ENCODE assay signal across 13 cellular contexts in the genomic region with DNA sequence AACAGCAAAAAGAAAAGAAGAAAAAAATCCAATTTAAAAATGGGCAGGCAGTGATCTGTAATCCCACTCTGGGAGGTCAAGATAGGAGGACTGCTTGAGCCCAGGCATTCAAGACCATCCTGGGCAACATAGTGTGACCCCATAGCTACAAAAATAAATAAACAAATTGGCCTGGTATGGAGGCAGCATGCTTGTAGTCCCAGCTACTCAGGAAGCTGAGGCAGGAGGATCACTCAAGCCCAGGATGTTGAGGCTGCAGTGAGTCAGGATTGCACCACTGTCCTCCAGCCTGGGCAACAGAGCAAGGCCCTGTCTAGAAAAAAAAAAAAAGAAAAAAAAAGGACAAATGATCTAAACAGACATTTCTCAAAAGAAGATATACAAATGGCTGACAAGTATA.
DNase-seq lines count a peak whose midpoint lies in the region; ATAC-seq and TF ChIP-seq lines count a peak whose summit lies in the region.
"Had no signal": no experiment of that assay in that cellular context is flagged by ENCODE, and none has a peak within 500 bp of the region (broad histone marks: within the 10 kb centered on the region; RNA-seq: fewer than 3 reads in every experiment).

No MANE protein-coding gene starts in this region.

- DNase-seq in left ventricle myocardium superior (no peak), Right ventricle myocardium inferior (ENCODE audit: missing footprints) (no peak), adipocyte (ENCODE audit: low read depth) (no peak), foreskin melanocyte (peak; percentile 38), colonic mucosa (no peak)
- no peak for DNase-seq in T-helper 2 cell treated with Interferon-gamma antibody and Interleukin-4, amounts not matched to agents 5 μg/mL and 100 μg/mL, for 36 hours (ENCODE audit: low spot score)
- no peak for DNase-seq in stimulated activated CD4-positive, alpha-beta T cell treated with anti-CD3 and anti-CD28 coated beads, Interleukin-2, amount 100 ng/mL, for 24 hours
- DNase-seq: activated CD8-positive, alpha-beta T cell treated with anti-CD3 and anti-CD28 coated beads for 36 hours; MM.1S; NCI-H524 treated with DMSO at 0.1 percent for 48 hours; testis had no signal

- no peaks in the 10 kb centered on the region for H3K9me3 Mint-ChIP-seq in T-helper 2 cell treated with Interferon-gamma antibody and Interleukin-4, amounts not matched to agents 5 μg/mL and 100 μg/mL, for 36 hours
- H3K9me3 Mint-ChIP-seq: activated CD8-positive, alpha-beta T cell treated with anti-CD3 and anti-CD28 coated beads for 36 hours had no signal

- H3K27ac ChIP-seq in colonic mucosa = no peak overlapping the region
- H3K27ac ChIP-seq: testis had no signal

- H3K9me3 ChIP-seq in adipocyte (ENCODE audit: control insufficient read depth, low read length) (no peaks in the 10 kb centered on the region), colonic mucosa (no peaks in the 10 kb centered on the region)
- H3K9me3 ChIP-seq: testis had no signal

- H3K27ac Mint-ChIP-seq in T-helper 2 cell treated with Interferon-gamma antibody and Interleukin-4, amounts not matched to agents 5 μg/mL and 100 μg/mL, for 36 hours = no peak overlapping the region
- H3K27ac Mint-ChIP-seq: activated CD8-positive, alpha-beta T cell treated with anti-CD3 and anti-CD28 coated beads for 36 hours; activated naive CD8-positive, alpha-beta T cell had no signal

- intact Hi-C loops in left ventricle myocardium superior (cut with micrococcal nuclease) (no loop called here), Right ventricle myocardium inferior (cut with DNase I) (no loop called here), colonic mucosa (cut with DNase I) (no loop called here)

- H3K4me1 ChIP-seq in adipocyte (ENCODE audit: control insufficient read depth, insufficient read depth, low read length) (peaks cover 23% of the 10 kb centered on the region), colonic mucosa (no peaks in the 10 kb centered on the region)
- H3K4me1 ChIP-seq: testis had no signal

- TF ChIP-seq CTCF in colonic mucosa (IDR thresholded peaks at IDR 0.05) = no peak

- H3K27me3 ChIP-seq in adipocyte (replicated peaks; ENCODE audit: control insufficient read depth, insufficient read depth, low read length) (no peaks in the 10 kb centered on the region), colonic mucosa (no peaks in the 10 kb centered on the region)
- H3K27me3 ChIP-seq: testis had no signal

- no peak overlapping the region for H3K4me3 Mint-ChIP-seq in T-helper 2 cell treated with Interferon-gamma antibody and Interleukin-4, amounts not matched to agents 5 μg/mL and 100 μg/mL, for 36 hours
- H3K4me3 Mint-ChIP-seq: activated CD8-positive, alpha-beta T cell treated with anti-CD3 and anti-CD28 coated beads for 36 hours; activated naive CD8-positive, alpha-beta T cell had no signal

- H3K9ac ChIP-seq in adipocyte (ENCODE audit: low read length) = no peak overlapping the region
- H3K9ac ChIP-seq in colonic mucosa (ENCODE audit: low read depth in 2 of 2, low read length in 2 of 2) = no peak overlapping the region

- H3K4me1 Mint-ChIP-seq in T-helper 2 cell treated with Interferon-gamma antibody and Interleukin-4, amounts not matched to agents 5 μg/mL and 100 μg/mL, for 36 hours (ENCODE audit: low read depth) = peaks cover 18% of the 10 kb centered on the region

- peaks cover 15% of the 10 kb centered on the region for H3K36me3 Mint-ChIP-seq in T-helper 2 cell treated with Interferon-gamma antibody and Interleukin-4, amounts not matched to agents 5 μg/mL and 100 μg/mL, for 36 hours (ENCODE audit: low read depth)

- H3K27me3 Mint-ChIP-seq in T-helper 2 cell treated with Interferon-gamma antibody and Interleukin-4, amounts not matched to agents 5 μg/mL and 100 μg/mL, for 36 hours (ENCODE audit: low read depth) = no peaks in the 10 kb centered on the region
- H3K27me3 Mint-ChIP-seq: activated CD8-positive, alpha-beta T cell treated with anti-CD3 and anti-CD28 coated beads for 36 hours; activated naive CD8-positive, alpha-beta T cell had no signal

- H3K4me3 ChIP-seq in adipocyte (ENCODE audit: low read length) (peak overlapping the region; percentile 19), colonic mucosa (no peak overlapping the region)
- H3K4me3 ChIP-seq: testis had no signal

- H3K36me3 ChIP-seq in adipocyte (ENCODE audit: control insufficient read depth, insufficient read depth, low read length, severe bottlenecking) = no peaks in the 10 kb centered on the region
- no peaks in the 10 kb centered on the region for H3K36me3 ChIP-seq in colonic mucosa

- ATAC-seq in left ventricle myocardium superior = peak; percentile 21
- no peak for ATAC-seq in Right ventricle myocardium inferior
- no peak for ATAC-seq in GM21367 (IDR thresholded peaks at IDR 0.05; ENCODE audit: unreplicated experiment)
- ATAC-seq: activated CD8-positive, alpha-beta T cell treated with anti-CD3 and anti-CD28 coated beads for 36 hours had no signal
